In genomic region chr14:103141117-103141796, GRCh38 we compare ENCODE assay signal across 8 cellular contexts. TPM values are rescaled to one million over a fixed set of nuclear protein-coding genes. Genes with fewer than 3 reads are reported as not detected.
DNase-seq lines count a peak whose midpoint lies in the region; ATAC-seq lines count a peak whose summit lies in the region.

No MANE protein-coding gene starts in this region.

- H3K4me3 Mint-ChIP-seq in activated CD8-positive, alpha-beta T cell treated with anti-CD3 and anti-CD28 coated beads, Interleukin-2, amount 10 ng/mL, durations not matched to agents 7 days and 5 days: no peak overlapping the region

- CTCF ChIA-PET in activated CD8-positive, alpha-beta T cell treated with anti-CD3 and anti-CD28 coated beads, Interleukin-2, amount 10 ng/mL, durations not matched to agents 7 days and 5 days (lab: Charles Lee): interaction anchor here (0.8 to 1.9 kb wide), 3 partner anchors 11 to 37 kb away, joined by 3 to 10 read pairs (median 3); no protein-coding TSS in a partner anchor

- POLR2A ChIA-PET in activated CD8-positive, alpha-beta T cell treated with anti-CD3 and anti-CD28 coated beads, Interleukin-2, amount 10 ng/mL, durations not matched to agents 7 days and 5 days (lab: Charles Lee): no interaction called here

- H3K27me3 Mint-ChIP-seq in activated CD8-positive, alpha-beta T cell treated with anti-CD3 and anti-CD28 coated beads, Interleukin-2, amount 10 ng/mL, durations not matched to agents 7 days and 5 days (ENCODE audit: low read depth): peaks cover 16% of the 10 kb centered on the region

- ATAC-seq in GM21825 (IDR thresholded peaks at IDR 0.05; ENCODE audit: unreplicated experiment) (peak; percentile 40), left lobe of liver (peak; percentile 72), HG02938 (IDR thresholded peaks at IDR 0.05; ENCODE audit: unreplicated experiment) (no peak)
- ATAC-seq in activated CD8-positive, alpha-beta T cell treated with anti-CD3 and anti-CD28 coated beads, Interleukin-2, amount 10 ng/mL, durations not matched to agents 7 days and 5 days: no peak

- peaks cover 5% of the 10 kb centered on the region for H3K4me1 Mint-ChIP-seq in activated CD8-positive, alpha-beta T cell treated with anti-CD3 and anti-CD28 coated beads, Interleukin-2, amount 10 ng/mL, durations not matched to agents 7 days and 5 days (ENCODE audit: low read depth)

- H3K36me3 Mint-ChIP-seq in activated CD8-positive, alpha-beta T cell treated with anti-CD3 and anti-CD28 coated beads, Interleukin-2, amount 10 ng/mL, durations not matched to agents 7 days and 5 days (ENCODE audit: low read depth): no peaks in the 10 kb centered on the region

- DNase-seq in DMS53 (lab: John Stamatoyannopoulos, UW) (peak; percentile 17), DMS53 treated with DMSO at 0.1 percent for 48 hours (lab: John Stamatoyannopoulos, UW; ENCODE audit: unreplicated experiment) (no peak), NCI-H1694 treated with DMSO at 0.1 percent for 48 hours (lab: John Stamatoyannopoulos, UW) (peak; percentile 85), left lobe of liver (ENCODE audit: low spot score) (no peak), NCI-H146 (lab: John Stamatoyannopoulos, UW) (no peak)
- DNase-seq in activated CD8-positive, alpha-beta T cell treated with anti-CD3 and anti-CD28 coated beads, Interleukin-2, amount 10 ng/mL, durations not matched to agents 7 days and 5 days: peak; percentile 42

- no peak overlapping the region for H3K27ac Mint-ChIP-seq in activated CD8-positive, alpha-beta T cell treated with anti-CD3 and anti-CD28 coated beads, Interleukin-2, amount 10 ng/mL, durations not matched to agents 7 days and 5 days

- H3K9me3 Mint-ChIP-seq in activated CD8-positive, alpha-beta T cell treated with anti-CD3 and anti-CD28 coated beads, Interleukin-2, amount 10 ng/mL, durations not matched to agents 7 days and 5 days (ENCODE audit: insufficient read depth): no peaks in the 10 kb centered on the region

RNA-seq across cellular contexts. Expression of gene TNFAIP2, which starts 18.0 kb away (rescaled TPM):
- under 1 TPM; 0.23 to 0.71 TPM for total RNA-seq in activated CD8-positive, alpha-beta T cell treated with anti-CD3 and anti-CD28 coated beads, Interleukin-2, amount 10 ng/mL, durations not matched to agents 7 days and 5 days
- total RNA-seq in left lobe of liver: 27.9 TPM

RNA-seq across cellular contexts. Expression of gene EXOC3L4, which starts 46.7 kb away (rescaled TPM):
- total RNA-seq in activated CD8-positive, alpha-beta T cell treated with anti-CD3 and anti-CD28 coated beads, Interleukin-2, amount 10 ng/mL, durations not matched to agents 7 days and 5 days: not detected
- total RNA-seq in left lobe of liver: 81.5 TPM

RNA-seq across cellular contexts. Expression of gene LBHD2, which starts 57.2 kb away (rescaled TPM):
- not detected for total RNA-seq in activated CD8-positive, alpha-beta T cell treated with anti-CD3 and anti-CD28 coated beads, Interleukin-2, amount 10 ng/mL, durations not matched to agents 7 days and 5 days
- total RNA-seq in left lobe of liver: not detected

Comparison
In these comparisons a context has a peak if more than half of its experiments do, and no peak if none do; other contexts are left out.
1. DNase-seq: peak in DMS53 (single experiment), NCI-H1694 treated with DMSO at 0.1 percent for 48 hours (single experiment) and activated CD8-positive, alpha-beta T cell treated with anti-CD3 and anti-CD28 coated beads, Interleukin-2, amount 10 ng/mL, durations not matched to agents 7 days and 5 days (single experiment); none in DMS53 treated with DMSO at 0.1 percent for 48 hours (single experiment), left lobe of liver (single experiment) and NCI-H146 (single experiment).
2. ATAC-seq: peak in GM21825 (single experiment) and left lobe of liver (single experiment); none in activated CD8-positive, alpha-beta T cell treated with anti-CD3 and anti-CD28 coated beads, Interleukin-2, amount 10 ng/mL, durations not matched to agents 7 days and 5 days (single experiment) and HG02938 (single experiment).
3. RNA of gene TNFAIP2, which starts 18.0 kb away (total RNA-seq): 27.9 TPM in left lobe of liver (single experiment); 0.23 to 0.71 TPM in activated CD8-positive, alpha-beta T cell treated with anti-CD3 and anti-CD28 coated beads, Interleukin-2, amount 10 ng/mL, durations not matched to agents 7 days and 5 days; every median in the first group is over 10 times any median in the second.
4. RNA of gene EXOC3L4, which starts 46.7 kb away (total RNA-seq): 81.5 TPM in left lobe of liver (single experiment); not detected in activated CD8-positive, alpha-beta T cell treated with anti-CD3 and anti-CD28 coated beads, Interleukin-2, amount 10 ng/mL, durations not matched to agents 7 days and 5 days; every median in the first group is over 10 times any median in the second.